ENCODE assay signal across 14 cellular contexts in genomic region chr15:41873711-41874110, GRCh38.
"Had no signal": no experiment of that assay in that cellular context is flagged by ENCODE, and none has a peak within 500 bp of the region (broad histone marks: within the 10 kb centered on the region; RNA-seq: fewer than 3 reads in every experiment).

No MANE protein-coding gene starts in this region.

- H3K36me3 Mint-ChIP-seq: activated CD4-positive, alpha-beta memory T cell treated with anti-CD3 and anti-CD28 coated beads for 36 hours; activated naive CD8-positive, alpha-beta T cell treated with anti-CD3 and anti-CD28 coated beads, Interleukin-2, amount 10 ng/mL, durations not matched to agents 7 days and 5 days; naive thymus-derived CD4-positive, alpha-beta T cell; neural progenitor cell had no signal

- ATAC-seq: activated CD4-positive, alpha-beta T cell treated with anti-CD3 and anti-CD28 coated beads for 36 hours; body of pancreas; effector memory CD8-positive, alpha-beta T cell; naive thymus-derived CD4-positive, alpha-beta T cell; stimulated activated naive CD8-positive, alpha-beta T cell treated with anti-CD3 and anti-CD28 coated beads, Interleukin-15, Interleukin-2, amounts not matched to agents 100 U/mL and 50 U/mL, for 24 hours had no signal

- DNase-seq: activated CD4-positive, alpha-beta memory T cell treated with anti-CD3 and anti-CD28 coated beads for 36 hours; activated CD4-positive, alpha-beta T cell treated with anti-CD3 and anti-CD28 coated beads for 36 hours; activated naive CD4-positive, alpha-beta T cell; activated naive CD8-positive, alpha-beta T cell treated with anti-CD3 and anti-CD28 coated beads, Interleukin-2, amount 10 ng/mL, durations not matched to agents 7 days and 5 days; activated T-cell treated with anti-CD3 and anti-CD28 coated beads for 4 hours; body of pancreas; effector memory CD8-positive, alpha-beta T cell; mesendoderm; naive thymus-derived CD4-positive, alpha-beta T cell; stimulated activated CD4-positive, alpha-beta T cell treated with anti-CD3 and anti-CD28 coated beads, Interleukin-12 subunit alpha, Interleukin-12 subunit beta, amount 100 ng/mL, for 4 hours; stimulated activated CD4-positive, alpha-beta T cell treated with anti-CD3 and anti-CD28 coated beads, Interleukin-2, amount 100 ng/mL, for 24 hours; stimulated activated naive CD8-positive, alpha-beta T cell treated with anti-CD3 and anti-CD28 coated beads, Interleukin-15, Interleukin-2, amounts not matched to agents 100 U/mL and 50 U/mL, for 24 hours; substantia nigra had no signal

- H3K9me3 Mint-ChIP-seq: activated CD4-positive, alpha-beta memory T cell treated with anti-CD3 and anti-CD28 coated beads for 36 hours; activated naive CD8-positive, alpha-beta T cell treated with anti-CD3 and anti-CD28 coated beads, Interleukin-2, amount 10 ng/mL, durations not matched to agents 7 days and 5 days; effector memory CD8-positive, alpha-beta T cell; neural progenitor cell had no signal

- H3K27ac Mint-ChIP-seq: activated CD4-positive, alpha-beta memory T cell treated with anti-CD3 and anti-CD28 coated beads for 36 hours; activated CD4-positive, alpha-beta T cell treated with anti-CD3 and anti-CD28 coated beads for 36 hours had no signal

- H3K27me3 Mint-ChIP-seq: activated CD4-positive, alpha-beta memory T cell treated with anti-CD3 and anti-CD28 coated beads for 36 hours; activated CD4-positive, alpha-beta T cell treated with anti-CD3 and anti-CD28 coated beads for 36 hours; activated naive CD8-positive, alpha-beta T cell treated with anti-CD3 and anti-CD28 coated beads, Interleukin-2, amount 10 ng/mL, durations not matched to agents 7 days and 5 days; naive thymus-derived CD4-positive, alpha-beta T cell had no signal

- H3K4me3 Mint-ChIP-seq: activated CD4-positive, alpha-beta memory T cell treated with anti-CD3 and anti-CD28 coated beads for 36 hours; activated CD4-positive, alpha-beta T cell treated with anti-CD3 and anti-CD28 coated beads for 36 hours; activated naive CD8-positive, alpha-beta T cell treated with anti-CD3 and anti-CD28 coated beads, Interleukin-2, amount 10 ng/mL, durations not matched to agents 7 days and 5 days; effector memory CD8-positive, alpha-beta T cell; naive thymus-derived CD4-positive, alpha-beta T cell; neural progenitor cell had no signal
